In the genomic region with DNA sequence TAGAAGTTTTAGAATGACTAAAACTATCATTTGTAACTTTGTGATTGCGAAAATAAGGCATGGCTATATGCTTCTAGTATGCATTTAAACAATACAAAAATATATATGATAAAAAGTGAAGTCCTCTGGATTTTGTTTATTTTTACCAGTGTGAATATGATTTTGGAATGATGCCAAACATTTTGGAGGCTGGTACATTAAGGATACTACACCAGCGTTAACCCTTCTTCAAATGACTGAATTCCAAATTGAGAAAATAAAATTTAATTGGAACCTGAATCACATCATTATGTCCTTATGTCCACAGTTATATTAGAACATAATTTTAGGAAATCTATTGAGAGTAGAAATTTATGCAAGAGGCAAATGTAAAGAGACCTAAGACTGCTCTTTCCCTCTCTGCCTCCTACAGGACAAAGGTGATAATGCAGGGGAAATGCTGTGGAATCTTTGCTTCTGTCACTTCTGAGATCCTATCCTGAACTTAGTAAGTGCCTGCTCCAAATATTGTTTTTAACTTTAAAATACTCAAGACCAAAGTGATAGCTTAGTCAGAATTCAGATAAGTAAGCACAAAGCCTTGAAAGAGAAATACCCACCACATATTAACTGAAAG, we compare ENCODE assay signal across 11 cellular contexts.
DNase-seq lines count a peak whose midpoint lies in the region; ATAC-seq and TF ChIP-seq lines count a peak whose summit lies in the region.
"Had no signal": no experiment of that assay in that cellular context is flagged by ENCODE, and none has a peak within 500 bp of the region (broad histone marks: within the 10 kb centered on the region; RNA-seq: fewer than 3 reads in every experiment).

No MANE protein-coding gene starts in this region.

- no peaks in the 10 kb centered on the region for H3K27me3 Mint-ChIP-seq in activated naive CD8-positive, alpha-beta T cell treated with anti-CD3 and anti-CD28 coated beads for 36 hours
- H3K27me3 Mint-ChIP-seq in natural killer cell (ENCODE audit: low read depth in 2 of 2) = no peaks in the 10 kb centered on the region
- H3K27me3 Mint-ChIP-seq: activated naive CD4-positive, alpha-beta T cell treated with anti-CD3 and anti-CD28 coated beads, Interleukin-2, amount 50 U/mL, for 24 hours had no signal

- no peaks in the 10 kb centered on the region for H3K36me3 Mint-ChIP-seq in activated naive CD8-positive, alpha-beta T cell treated with anti-CD3 and anti-CD28 coated beads for 36 hours
- no peaks in the 10 kb centered on the region for H3K36me3 Mint-ChIP-seq in natural killer cell
- H3K36me3 Mint-ChIP-seq: activated naive CD4-positive, alpha-beta T cell treated with anti-CD3 and anti-CD28 coated beads, Interleukin-2, amount 50 U/mL, for 24 hours had no signal

- no peaks in the 10 kb centered on the region for H3K27me3 ChIP-seq in Peyer's patch

- no peaks in the 10 kb centered on the region for H3K4me1 Mint-ChIP-seq in activated naive CD8-positive, alpha-beta T cell treated with anti-CD3 and anti-CD28 coated beads for 36 hours
- no peaks in the 10 kb centered on the region for H3K4me1 Mint-ChIP-seq in natural killer cell
- H3K4me1 Mint-ChIP-seq: activated naive CD4-positive, alpha-beta T cell treated with anti-CD3 and anti-CD28 coated beads, Interleukin-2, amount 50 U/mL, for 24 hours had no signal

- no peaks in the 10 kb centered on the region for H3K4me1 ChIP-seq in Peyer's patch

- no peak for DNase-seq in AG09309 (ENCODE audit: low read depth)
- no peak for DNase-seq in Peyer's patch
- DNase-seq in fibroblast of peridontal ligament (ENCODE audit: extremely low read depth) = peak; percentile 7
- DNase-seq in activated naive CD8-positive, alpha-beta T cell treated with anti-CD3 and anti-CD28 coated beads for 36 hours = no peak
- DNase-seq in GOT3 (lab: John Stamatoyannopoulos, UW) = no peak
- no peak for DNase-seq in OCI-M2 (lab: John Stamatoyannopoulos, UW; ENCODE audit: unreplicated experiment)
- DNase-seq in natural killer cell = no peak
- DNase-seq: GDM1, hippocampal formation had no signal

- H3K27ac Mint-ChIP-seq in activated naive CD8-positive, alpha-beta T cell treated with anti-CD3 and anti-CD28 coated beads for 36 hours = no peak overlapping the region
- H3K27ac Mint-ChIP-seq in natural killer cell = no peak overlapping the region
- H3K27ac Mint-ChIP-seq: activated naive CD4-positive, alpha-beta T cell treated with anti-CD3 and anti-CD28 coated beads, Interleukin-2, amount 50 U/mL, for 24 hours had no signal

- H3K27ac ChIP-seq in Peyer's patch = no peak overlapping the region

- H3K9me3 Mint-ChIP-seq in activated naive CD8-positive, alpha-beta T cell treated with anti-CD3 and anti-CD28 coated beads for 36 hours = no peaks in the 10 kb centered on the region
- no peaks in the 10 kb centered on the region for H3K9me3 Mint-ChIP-seq in natural killer cell
- H3K9me3 Mint-ChIP-seq: activated naive CD4-positive, alpha-beta T cell treated with anti-CD3 and anti-CD28 coated beads, Interleukin-2, amount 50 U/mL, for 24 hours had no signal

- peak; percentile 23 for TF ChIP-seq CTCF in AG09309 (IDR thresholded peaks at IDR 0.05; ENCODE audit: control insufficient read depth, insufficient read depth, low read depth, low read length, missing control alignments)
- TF ChIP-seq CTCF in Peyer's patch (IDR thresholded peaks at IDR 0.05) = peak in 4 of 6 experiments; percentile 14 to 35 (median 16)
- TF ChIP-seq CTCF in natural killer cell (IDR thresholded peaks at IDR 0.05) = no peak

- no peak overlapping the region for H3K4me3 Mint-ChIP-seq in activated naive CD8-positive, alpha-beta T cell treated with anti-CD3 and anti-CD28 coated beads for 36 hours
- H3K4me3 Mint-ChIP-seq in natural killer cell = no peak overlapping the region
- H3K4me3 Mint-ChIP-seq: activated naive CD4-positive, alpha-beta T cell treated with anti-CD3 and anti-CD28 coated beads, Interleukin-2, amount 50 U/mL, for 24 hours had no signal

- H3K4me3 ChIP-seq in AG09309 (ENCODE audit: control insufficient read depth, low read depth, low read length) (no peak overlapping the region), Peyer's patch (no peak overlapping the region)

- H3K9me3 ChIP-seq in Peyer's patch = no peaks in the 10 kb centered on the region

- ATAC-seq in GM18868 (IDR thresholded peaks at IDR 0.05; ENCODE audit: unreplicated experiment) (peak; percentile 65), natural killer cell (no peak)

- intact Hi-C loops in natural killer cell (cut with micrococcal nuclease) = no loop called here

- no peak for TF ChIP-seq POLR2A in Peyer's patch (IDR thresholded peaks at IDR 0.05)

- no peaks in the 10 kb centered on the region for H3K36me3 ChIP-seq in Peyer's patch
